Comparison of ENCODE assay signal across 1 cellular context in the genomic region with DNA sequence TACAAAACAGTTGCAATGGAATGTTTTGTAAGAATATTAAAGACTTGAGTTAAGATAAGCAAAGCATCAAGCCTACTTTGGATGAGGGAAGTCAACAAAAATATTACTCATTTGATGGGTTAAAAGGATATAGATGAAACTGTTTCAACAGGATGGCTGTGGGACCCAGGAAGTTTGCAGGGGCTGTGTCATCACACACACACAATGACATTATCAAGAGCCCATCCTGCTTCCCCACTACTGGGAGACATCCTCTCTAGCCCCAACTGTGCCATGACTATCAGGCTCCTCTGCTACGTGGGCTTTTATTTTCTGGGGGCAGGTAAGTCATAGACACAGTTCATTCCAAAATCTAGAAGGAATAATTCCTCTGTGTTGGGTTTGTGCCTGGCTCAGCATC.
TF ChIP-seq lines count a peak whose summit lies in the region.

No MANE protein-coding gene starts in this region.

TF ChIP-seq in HepG2, 621 proteins besides CTCF, POLR2A, EP300 and RAD21:
- no peak for TF ChIP-seq ZFX (CRISPR knock-in tag; IDR thresholded peaks at IDR 0.05; ENCODE audit: low read depth)
- TF ChIP-seq THYN1 (CRISPR knock-in tag; IDR thresholded peaks at IDR 0.05; ENCODE audit: borderline replicate concordance, low read depth): no peak
- TF ChIP-seq ZBTB7B (CRISPR knock-in tag; IDR thresholded peaks at IDR 0.05): no peak
- TF ChIP-seq ZNF383 (CRISPR knock-in tag; IDR thresholded peaks at IDR 0.05; ENCODE audit: borderline replicate concordance): no peak
- TF ChIP-seq, protein P1, sequence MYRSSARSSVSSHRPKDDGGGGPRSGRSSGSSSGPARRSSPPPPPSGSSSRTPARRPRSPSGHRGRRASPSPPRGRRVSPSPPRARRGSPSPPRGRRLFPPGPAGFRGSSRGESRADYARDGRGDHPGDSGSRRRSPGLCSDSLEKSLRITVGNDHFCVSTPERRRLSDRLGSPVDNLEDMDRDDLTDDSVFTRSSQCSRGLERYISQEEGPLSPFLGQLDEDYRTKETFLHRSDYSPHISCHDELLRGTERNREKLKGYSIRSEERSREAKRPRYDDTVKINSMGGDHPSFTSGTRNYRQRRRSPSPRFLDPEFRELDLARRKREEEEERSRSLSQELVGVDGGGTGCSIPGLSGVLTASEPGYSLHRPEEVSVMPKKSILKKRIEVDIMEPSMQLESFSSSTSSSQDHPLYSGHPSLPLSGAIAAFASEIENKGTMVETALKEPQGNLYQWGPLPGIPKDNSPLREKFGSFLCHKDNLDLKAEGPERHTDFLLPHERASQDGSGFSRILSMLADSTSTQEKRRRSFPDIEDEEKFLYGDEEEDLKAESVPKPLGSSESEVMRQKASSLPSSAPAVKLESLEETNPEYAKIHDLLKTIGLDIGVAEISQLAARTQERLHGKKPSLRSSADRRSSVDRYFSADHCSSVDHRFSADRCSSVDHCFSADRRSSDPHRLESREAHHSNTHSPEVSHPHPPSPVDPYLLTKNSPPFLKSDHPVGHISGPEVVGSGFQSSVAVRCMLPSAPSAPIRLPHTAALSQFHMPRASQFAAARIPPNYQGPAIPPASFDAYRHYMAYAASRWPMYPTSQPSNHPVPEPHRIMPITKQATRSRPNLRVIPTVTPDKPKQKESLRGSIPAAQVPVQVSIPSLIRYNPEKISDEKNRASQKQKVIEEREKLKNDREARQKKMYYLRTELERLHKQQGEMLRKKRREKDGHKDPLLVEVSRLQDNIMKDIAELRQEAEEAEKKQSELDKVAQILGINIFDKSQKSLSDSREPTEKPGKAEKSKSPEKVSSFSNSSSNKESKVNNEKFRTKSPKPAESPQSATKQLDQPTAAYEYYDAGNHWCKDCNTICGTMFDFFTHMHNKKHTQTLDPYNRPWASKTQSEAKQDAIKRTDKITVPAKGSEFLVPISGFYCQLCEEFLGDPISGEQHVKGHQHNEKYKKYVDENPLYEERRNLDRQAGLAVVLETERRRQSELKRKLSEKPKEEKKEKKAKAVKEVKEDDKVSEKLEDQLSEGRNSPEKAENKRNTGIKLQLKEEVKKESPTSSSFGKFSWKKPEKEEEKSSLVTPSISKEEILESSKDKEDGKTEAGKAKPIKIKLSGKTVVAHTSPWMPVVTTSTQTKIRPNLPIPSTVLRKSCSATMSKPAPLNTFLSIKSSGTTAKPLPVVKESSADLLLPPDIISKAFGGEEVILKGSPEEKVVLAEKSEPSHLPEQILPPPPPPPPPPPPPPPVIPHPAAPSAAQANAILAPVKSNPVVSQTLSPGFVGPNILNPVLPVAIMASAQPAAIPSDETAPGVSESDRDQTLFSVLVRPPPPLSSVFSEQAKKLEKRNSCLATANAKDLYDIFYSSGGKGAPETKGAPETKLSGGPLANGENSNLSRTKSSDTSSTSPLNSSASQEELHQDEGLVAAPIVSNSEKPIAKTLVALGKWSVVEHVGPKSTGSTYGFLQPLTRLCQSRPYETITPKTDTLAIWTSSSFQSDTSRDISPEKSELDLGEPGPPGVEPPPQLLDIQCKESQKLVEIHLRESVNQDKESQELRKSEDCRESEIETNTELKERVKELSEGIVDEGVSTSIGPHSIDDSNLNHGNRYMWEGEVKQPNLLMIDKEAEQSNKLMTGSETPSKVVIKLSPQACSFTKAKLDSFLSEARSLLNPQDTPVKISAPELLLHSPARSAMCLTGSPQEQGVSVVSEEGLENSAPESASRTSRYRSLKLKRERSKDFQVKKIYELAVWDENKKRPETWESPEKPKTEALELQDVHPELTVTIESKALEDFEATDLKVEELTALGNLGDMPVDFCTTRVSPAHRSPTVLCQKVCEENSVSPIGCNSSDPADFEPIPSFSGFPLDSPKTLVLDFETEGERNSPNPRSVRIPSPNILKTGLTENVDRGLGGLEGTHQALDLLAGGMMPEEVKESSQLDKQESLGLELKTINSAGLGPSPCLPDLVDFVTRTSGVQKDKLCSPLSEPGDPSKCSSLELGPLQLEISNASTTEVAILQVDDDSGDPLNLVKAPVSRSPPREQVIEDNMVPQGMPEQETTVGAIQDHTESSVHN (CRISPR knock-in tag; IDR thresholded peaks at IDR 0.05): no peak
- TF ChIP-seq SIN3A (IDR thresholded peaks at IDR 0.05; ENCODE audit: borderline replicate concordance, low read depth, low read length): no peak
- TF ChIP-seq SRSF4 (IDR thresholded peaks at IDR 0.05; ENCODE audit: low read depth, low read length, poor library complexity, severe bottlenecking): no peak
- TF ChIP-seq ELF4 (CRISPR knock-in tag; IDR thresholded peaks at IDR 0.05; ENCODE audit: borderline replicate concordance): no peak
- no peak for TF ChIP-seq ZNF703 (CRISPR knock-in tag; IDR thresholded peaks at IDR 0.05; ENCODE audit: borderline replicate concordance)
- TF ChIP-seq NFYC (CRISPR knock-in tag; IDR thresholded peaks at IDR 0.05): no peak
- no peak for TF ChIP-seq EZH2 (conservative IDR thresholded peaks at IDR 0.05; ENCODE audit: low read depth, low read length)
- TF ChIP-seq ATRX (CRISPR knock-in tag; IDR thresholded peaks at IDR 0.05; ENCODE audit: borderline replicate concordance): no peak
- TF ChIP-seq ZNF441 (CRISPR knock-in tag; IDR thresholded peaks at IDR 0.05; ENCODE audit: borderline replicate concordance): no peak
- TF ChIP-seq ZNF629 (CRISPR knock-in tag; conservative IDR thresholded peaks at IDR 0.05): no peak
